13 cellular contexts compared by ENCODE assay signal in genomic region chr2:8098952-8099582, GRCh38.
A peak's percentile ranks its signal among the peaks of the same experiment; 100 is the strongest.
DNase-seq lines count a peak whose midpoint lies in the region; ATAC-seq and TF ChIP-seq lines count a peak whose summit lies in the region.
"Had no signal": no experiment of that assay in that cellular context is flagged by ENCODE, and none has a peak within 500 bp of the region (broad histone marks: within the 10 kb centered on the region; RNA-seq: fewer than 3 reads in every experiment).

No MANE protein-coding gene starts in this region.

- H3K36me3 Mint-ChIP-seq in activated T-cell treated with anti-CD3 and anti-CD28 coated beads, Interleukin-2, amount 50 U/mL, for 72 hours (ENCODE audit: insufficient read depth in 2 of 2), result no peaks in the 10 kb centered on the region
- H3K36me3 Mint-ChIP-seq: CD4-positive, alpha-beta memory T cell had no signal

- intact Hi-C loops in right lobe of liver (cut with DNase I), result no loop called here

- TF ChIP-seq POLR2A in right lobe of liver (IDR thresholded peaks at IDR 0.05), result no peak

- H3K27ac ChIP-seq in right lobe of liver, result no peak overlapping the region
- H3K27ac ChIP-seq: C4-2B had no signal

- H3K4me3 Mint-ChIP-seq in activated T-cell treated with anti-CD3 and anti-CD28 coated beads, Interleukin-2, amount 50 U/mL, for 72 hours, result no peak overlapping the region
- H3K4me3 Mint-ChIP-seq: CD4-positive, alpha-beta memory T cell; GM23338 had no signal

- no peaks in the 10 kb centered on the region for H3K27me3 ChIP-seq in right lobe of liver
- H3K27me3 ChIP-seq: BE2C had no signal

- ATAC-seq in activated T-cell treated with anti-CD3 and anti-CD28 coated beads, Interleukin-2, amount 50 U/mL, for 72 hours (replicated peaks in 1 of 2), result peak; percentile 55 to 75
- peak; percentile 60 to 82 (median 70) for ATAC-seq in right lobe of liver
- ATAC-seq: GM23338 had no signal

- DNase-seq in activated T-cell treated with anti-CD3 and anti-CD28 coated beads, Interleukin-2, amount 50 U/mL, for 72 hours, result peak in 1 of 2 donors; percentile 13
- no peak for DNase-seq in activated T-cell treated with anti-CD3 and anti-CD28 coated beads for 4 hours
- DNase-seq in amniotic epithelial cell (ENCODE audit: low read depth), result peak; percentile 45
- no peak for DNase-seq in right lobe of liver
- DNase-seq in middle frontal gyrus (ENCODE audit: extremely low spot score, low spot score), result no peak
- DNase-seq in hepatic stellate cell (ENCODE audit: low spot score), result no peak
- DNase-seq in NCI-H2227 treated with DMSO at 0.1 percent for 48 hours (lab: John Stamatoyannopoulos, UW), result no peak
- DNase-seq: BE2C; CD4-positive, alpha-beta memory T cell; DMS79; H7 had no signal

- no peaks in the 10 kb centered on the region for H3K27me3 Mint-ChIP-seq in activated T-cell treated with anti-CD3 and anti-CD28 coated beads, Interleukin-2, amount 50 U/mL, for 72 hours (ENCODE audit: low read depth)
- H3K27me3 Mint-ChIP-seq: CD4-positive, alpha-beta memory T cell had no signal

- no peaks in the 10 kb centered on the region for H3K9me3 ChIP-seq in right lobe of liver
- H3K9me3 ChIP-seq: BE2C had no signal

- no peaks in the 10 kb centered on the region for H3K36me3 ChIP-seq in right lobe of liver
- H3K36me3 ChIP-seq: BE2C had no signal

- peaks cover 25% of the 10 kb centered on the region for H3K4me1 Mint-ChIP-seq in activated T-cell treated with anti-CD3 and anti-CD28 coated beads, Interleukin-2, amount 50 U/mL, for 72 hours (ENCODE audit: low read depth)
- H3K4me1 Mint-ChIP-seq: CD4-positive, alpha-beta memory T cell had no signal

- no peak overlapping the region for H3K27ac Mint-ChIP-seq in activated T-cell treated with anti-CD3 and anti-CD28 coated beads, Interleukin-2, amount 50 U/mL, for 72 hours
- H3K27ac Mint-ChIP-seq: CD4-positive, alpha-beta memory T cell; GM23338 had no signal

- peaks cover 3 to 5% of the 10 kb centered on the region in 2 donors for H3K9me3 Mint-ChIP-seq in activated T-cell treated with anti-CD3 and anti-CD28 coated beads, Interleukin-2, amount 50 U/mL, for 72 hours
- H3K9me3 Mint-ChIP-seq: GM23338 had no signal

- TF ChIP-seq CTCF in right lobe of liver (IDR thresholded peaks at IDR 0.05), result no peak

- 54% methylated on average over 4 of the region's 7 CpGs for WGBS in right lobe of liver (ENCODE audit: insufficient coverage, low coverage, low lambda C conversion rate, missing lambda C conversion rate)

- peaks cover 3 to 24% (median 14%) of the 10 kb centered on the region in 4 donors for H3K4me1 ChIP-seq in right lobe of liver

- no peak overlapping the region for H3K4me3 ChIP-seq in right lobe of liver
- H3K4me3 ChIP-seq: GM23338 had no signal
